Comparison of ENCODE assay signal across 10 cellular contexts in genomic region chr7:123888192-123888591, GRCh38. TPM values are rescaled to one million over a fixed set of nuclear protein-coding genes. Genes with fewer than 3 reads are reported as not detected.
"Had no signal": no experiment of that assay in that cellular context is flagged by ENCODE, and none has a peak within 500 bp of the region (broad histone marks: within the 10 kb centered on the region; RNA-seq: fewer than 3 reads in every experiment).

No MANE protein-coding gene starts in this region.

- ATAC-seq: HepG2 had no signal

- H3K4me1 Mint-ChIP-seq: H9, IgD-negative memory B cell had no signal

- DNase-seq: GOT3, H9, HCEC 1CT, HFFc6, KBM-7 had no signal

- H3K27ac ChIP-seq: HL-60 had no signal

- H3K36me3 Mint-ChIP-seq: IgD-negative memory B cell had no signal

- H3K27me3 Mint-ChIP-seq: IgD-negative memory B cell had no signal

- H3K27ac Mint-ChIP-seq: H9, HFFc6, IgD-negative memory B cell had no signal

- H3K4me3 Mint-ChIP-seq: H9, HFFc6, IgD-negative memory B cell had no signal

RNA-seq across cellular contexts. Expression of gene SPAM1, which starts 36.8 kb away (rescaled TPM):
- total RNA-seq: H4, H9, HepG2, HFFc6, HT1080 had no signal
- polyA plus RNA-seq: HepG2, IgD-negative memory B cell had no signal

RNA-seq across cellular contexts. Expression of gene HYAL4, which starts 43.2 kb away (rescaled TPM):
- total RNA-seq: H9, HepG2, HFFc6 had no signal
- polyA plus RNA-seq: HepG2, IgD-negative memory B cell had no signal
